Comparison of ENCODE assay signal across 16 cellular contexts in genomic region chr3:182568756-182569155, GRCh38.
DNase-seq lines count a peak whose midpoint lies in the region; ATAC-seq and TF ChIP-seq lines count a peak whose summit lies in the region.
"Had no signal": no experiment of that assay in that cellular context is flagged by ENCODE, and none has a peak within 500 bp of the region (broad histone marks: within the 10 kb centered on the region; RNA-seq: fewer than 3 reads in every experiment).

No MANE protein-coding gene starts in this region.

- H3K27me3 ChIP-seq in GM23338 (ENCODE audit: insufficient read depth) (no peaks in the 10 kb centered on the region), ectodermal cell (ENCODE audit: control insufficient read depth, insufficient read depth, low read length, poor library complexity, severe bottlenecking) (no peaks in the 10 kb centered on the region), neuron (ENCODE audit: insufficient read depth, low read length) (no peaks in the 10 kb centered on the region), mesendoderm (ENCODE audit: insufficient read depth, low read length, poor library complexity) (no peaks in the 10 kb centered on the region)
- H3K27me3 ChIP-seq: Peyer's patch had no signal

- H3K18ac ChIP-seq in mesendoderm (ENCODE audit: low read length): no peak overlapping the region

- peaks cover 2% of the 10 kb centered on the region for H3K27me3 Mint-ChIP-seq in GM23338 (ENCODE audit: insufficient read depth, low read depth, poor library complexity)
- H3K27me3 Mint-ChIP-seq: IgD-negative memory B cell had no signal

- H3K4ac ChIP-seq in mesendoderm (ENCODE audit: low read depth, low read length): no peak overlapping the region

- no peaks in the 10 kb centered on the region for H3K79me2 ChIP-seq in GM23338 (replicated peaks; ENCODE audit: insufficient read depth)
- no peaks in the 10 kb centered on the region for H3K79me2 ChIP-seq in mesendoderm (ENCODE audit: control insufficient read depth, insufficient read depth, low read length)

- peak overlapping the region; percentile 33; the same call in 1 of the 2 replicates for H3K27ac Mint-ChIP-seq in GM23338
- H3K27ac Mint-ChIP-seq: CD8-positive, alpha-beta T cell; IgD-negative memory B cell; T-helper 17 cell had no signal

- no peak overlapping the region for H4K8ac ChIP-seq in mesendoderm (ENCODE audit: low read depth, low read length)

- no peak overlapping the region for H2BK5ac ChIP-seq in mesendoderm (ENCODE audit: low read length)

- H3F3A ChIP-seq in GM23338 (replicated peaks; ENCODE audit: low read depth): no peaks in the 10 kb centered on the region

- H2AFZ ChIP-seq in GM23338 (peak overlapping the region; percentile 8; the same call in 1 of the 2 replicates), neuron (ENCODE audit: low read depth, low read length) (peak overlapping the region; percentile 81)

- no peaks in the 10 kb centered on the region for H3K9me3 ChIP-seq in ectodermal cell (ENCODE audit: control insufficient read depth, low read length)
- H3K9me3 ChIP-seq in neuron (ENCODE audit: low read length): peaks cover 4% of the 10 kb centered on the region

- H3K4me3 ChIP-seq in GM23338 (no peak overlapping the region), ectodermal cell (ENCODE audit: insufficient read depth, low read depth, low read length) (no peak overlapping the region), neuron (ENCODE audit: low read length) (no peak overlapping the region), mesendoderm (ENCODE audit: low read length) (no peak overlapping the region)
- H3K4me3 ChIP-seq: Peyer's patch had no signal

- H3K79me1 ChIP-seq in mesendoderm (ENCODE audit: low read length): no peaks in the 10 kb centered on the region

- peaks cover 44% of the 10 kb centered on the region for H3K4me1 Mint-ChIP-seq in GM23338
- H3K4me1 Mint-ChIP-seq: IgD-negative memory B cell, T-helper 17 cell had no signal

- H2BK120ac ChIP-seq in mesendoderm (ENCODE audit: low read depth, low read length): no peak overlapping the region

- no peak overlapping the region for H3K23ac ChIP-seq in mesendoderm (ENCODE audit: low read length)

- no peaks in the 10 kb centered on the region for H3K9me2 ChIP-seq in GM23338 (ENCODE audit: insufficient read depth)

- H3K4me3 Mint-ChIP-seq in GM23338: no peak overlapping the region
- H3K4me3 Mint-ChIP-seq: CD8-positive, alpha-beta T cell; IgD-negative memory B cell; T-helper 17 cell had no signal

- no peak overlapping the region for H4K5ac ChIP-seq in mesendoderm (ENCODE audit: low read length)

- no peak for TF ChIP-seq CTCF in GM23338 (conservative IDR thresholded peaks at IDR 0.05; ENCODE audit: low read depth in 2 of 2)

- no peak overlapping the region for H3K27ac ChIP-seq in GM23338 (ENCODE audit: low read depth)
- H3K27ac ChIP-seq in ectodermal cell (ENCODE audit: insufficient read depth, low read depth, low read length, poor library complexity, severe bottlenecking): peak overlapping the region; percentile 94
- H3K27ac ChIP-seq in mesendoderm (ENCODE audit: low read depth, low read length): no peak overlapping the region
- H3K27ac ChIP-seq: Peyer's patch had no signal

- ATAC-seq in GM23338: no peak
- no peak for ATAC-seq in stimulated activated naive CD8-positive, alpha-beta T cell treated with anti-CD3 and anti-CD28 coated beads, Interleukin-15, Interleukin-2, amounts not matched to agents 100 U/mL and 50 U/mL, for 24 hours
- no peak for ATAC-seq in GM21381 (IDR thresholded peaks at IDR 0.05; ENCODE audit: unreplicated experiment)
- ATAC-seq: CD8-positive, alpha-beta T cell; HCT116; T-helper 17 cell had no signal

- no peaks in the 10 kb centered on the region for H3K36me3 Mint-ChIP-seq in GM23338 (ENCODE audit: low read depth)
- H3K36me3 Mint-ChIP-seq: CD8-positive, alpha-beta T cell; IgD-negative memory B cell had no signal

- H3K4me2 ChIP-seq in GM23338 (no peak overlapping the region), mesendoderm (ENCODE audit: low read length) (no peak overlapping the region)

- DNase-seq in GM23338 (ENCODE audit: low spot score) (no peak), NCI-H1105 (lab: John Stamatoyannopoulos, UW) (peak; percentile 80), NOMO-1 treated with dmso at 0.1 percent for 144 hours (lab: John Stamatoyannopoulos, UW; ENCODE audit: unreplicated experiment) (no peak), mesendoderm (no peak)
- no peak for DNase-seq in stimulated activated naive CD8-positive, alpha-beta T cell treated with anti-CD3 and anti-CD28 coated beads, Interleukin-15, Interleukin-2, amounts not matched to agents 100 U/mL and 50 U/mL, for 24 hours
- DNase-seq: CD8-positive, alpha-beta T cell; NCI-H1930; NCI-H526 treated with DMSO at 0.1 percent for 48 hours; Peyer's patch; Right ventricle myocardium superior; T-helper 17 cell had no signal

- H2AK5ac ChIP-seq in mesendoderm (ENCODE audit: low read length): no peak overlapping the region

- H3K36me3 ChIP-seq in GM23338 (ENCODE audit: insufficient read depth) (no peaks in the 10 kb centered on the region), ectodermal cell (ENCODE audit: control insufficient read depth, insufficient read depth, low read length) (no peaks in the 10 kb centered on the region), neuron (ENCODE audit: insufficient read depth, low read length) (no peaks in the 10 kb centered on the region), mesendoderm (ENCODE audit: control insufficient read depth, insufficient read depth, low read length) (no peaks in the 10 kb centered on the region)
- H3K36me3 ChIP-seq: Peyer's patch had no signal

- H3K56ac ChIP-seq in mesendoderm (ENCODE audit: low read length): no peak overlapping the region

- H2BK15ac ChIP-seq in mesendoderm (replicated peaks; ENCODE audit: low read depth): no peak overlapping the region

- H4K20me1 ChIP-seq in GM23338 (replicated peaks; ENCODE audit: insufficient read depth): no peaks in the 10 kb centered on the region

- H3K9me3 Mint-ChIP-seq in GM23338: no peaks in the 10 kb centered on the region

- H3K9ac ChIP-seq in mesendoderm (ENCODE audit: low read length): no peak overlapping the region

- H3K4me1 ChIP-seq in GM23338 (ENCODE audit: insufficient read depth) (peaks cover 41% of the 10 kb centered on the region), ectodermal cell (ENCODE audit: control insufficient read depth, insufficient read depth, low read length) (peaks cover 44% of the 10 kb centered on the region), neuron (ENCODE audit: insufficient read depth, low read length) (peaks cover 48% of the 10 kb centered on the region), mesendoderm (ENCODE audit: control insufficient read depth, low read depth, low read length) (no peaks in the 10 kb centered on the region)
- H3K4me1 ChIP-seq: Peyer's patch had no signal

- whole genome bisulfite sequencing in ectodermal cell, 2 experiments: 58 to 83% methylated on average over 2 of the region's 2 CpGs
- WGBS in mesendoderm (ENCODE audit: extremely low coverage, insufficient coverage, low lambda C conversion rate): no CpG with 5 or more reads among the region's 2 CpGs

TF ChIP-seq in GM23338, 12 proteins besides CTCF, POLR2A, EP300 and RAD21 (continues in another document):
- no peak for TF ChIP-seq ZNF114 (CRISPR knock-in tag; IDR thresholded peaks at IDR 0.05)
- no peak for TF ChIP-seq POLR2AphosphoS5 (IDR thresholded peaks at IDR 0.05; ENCODE audit: low read depth)
- TF ChIP-seq EZH2phosphoT487 (IDR thresholded peaks at IDR 0.05; ENCODE audit: unreplicated experiment): no peak
- TF ChIP-seq NANOG (IDR thresholded peaks at IDR 0.05; ENCODE audit: borderline replicate concordance): no peak
- no peak for TF ChIP-seq STAT1 (IDR thresholded peaks at IDR 0.05; ENCODE audit: unreplicated experiment)
- no peak for TF ChIP-seq EZH2 (IDR thresholded peaks at IDR 0.05; ENCODE audit: low read depth, unreplicated experiment)
- TF ChIP-seq JUNB (IDR thresholded peaks at IDR 0.05; ENCODE audit: unreplicated experiment): no peak
- TF ChIP-seq CREB1 (CRISPR knock-in tag; IDR thresholded peaks at IDR 0.05; ENCODE audit: low read depth): no peak
